11 cellular contexts compared by ENCODE assay signal in genomic region chr2:143083636-143084035, GRCh38. TPM values are rescaled to one million over a fixed set of nuclear protein-coding genes. Genes with fewer than 3 reads are reported as not detected.
DNase-seq lines count a peak whose midpoint lies in the region; TF ChIP-seq lines count a peak whose summit lies in the region.
"Had no signal": no experiment of that assay in that cellular context is flagged by ENCODE, and none has a peak within 500 bp of the region (broad histone marks: within the 10 kb centered on the region; RNA-seq: fewer than 3 reads in every experiment).

No MANE protein-coding gene starts in this region.

- WGBS in stomach, 5 donors: 36 to 60% (median 51%) methylated on average over 2 of the region's 2 CpGs

- H3K27ac ChIP-seq in brain microvascular endothelial cell (no peak overlapping the region), stomach (no peak overlapping the region)
- H3K27ac ChIP-seq: 22Rv1 had no signal

- TF ChIP-seq POLR2A in stomach (IDR thresholded peaks at IDR 0.05): no peak

- H3K36me3 ChIP-seq in brain microvascular endothelial cell (replicated peaks) (no peaks in the 10 kb centered on the region), stomach (no peaks in the 10 kb centered on the region)

- peak; percentile 67 for DNase-seq in SIG-M5 treated with dmso at 0.1 percent for 504 hours (lab: John Stamatoyannopoulos, UW; ENCODE audit: unreplicated experiment)
- DNase-seq in SIG-M5 (lab: John Stamatoyannopoulos, UW): no peak
- DNase-seq in M059J (ENCODE audit: low read depth): peak; percentile 77
- peak; percentile 59 for DNase-seq in brain microvascular endothelial cell
- peak; percentile 97 for DNase-seq in renal cortical epithelial cell (ENCODE audit: low read depth)
- no peak for DNase-seq in NCI-H748 (lab: John Stamatoyannopoulos, UW; ENCODE audit: unreplicated experiment)
- DNase-seq in NCI-H2081 treated with DMSO at 0.1 percent for 48 hours (lab: John Stamatoyannopoulos, UW): no peak
- no peak for DNase-seq in stomach
- DNase-seq: left ventricle myocardium superior, NCI-H2171 had no signal

- peaks cover 0 to 8% (median 3%) of the 10 kb centered on the region in 4 donors for H3K9me3 ChIP-seq in stomach

- TF ChIP-seq CTCF in brain microvascular endothelial cell (IDR thresholded peaks at IDR 0.05; ENCODE audit: low read depth, low read length, missing control alignments) (no peak), stomach (IDR thresholded peaks at IDR 0.05) (no peak)

- H3K27me3 ChIP-seq in brain microvascular endothelial cell (replicated peaks) (no peaks in the 10 kb centered on the region), stomach (no peaks in the 10 kb centered on the region)

- no peaks in the 10 kb centered on the region for H3K4me1 ChIP-seq in stomach

- in situ Hi-C loops in brain microvascular endothelial cell (cut with HindIII; ENCODE audit: low pct_ligation_motif_present, low sequenced_read_pairs): no loop called here

- TF ChIP-seq EP300 in stomach (IDR thresholded peaks at IDR 0.05): no peak

- intact Hi-C loops in stomach (cut with DNase I; ENCODE audit: low total_unique reads): no loop called here

- peak overlapping the region; percentile 1 for H3K4me3 ChIP-seq in brain microvascular endothelial cell (ENCODE audit: low read depth, low read length)
- no peak overlapping the region for H3K4me3 ChIP-seq in stomach

RNA-seq across cellular contexts. Expression of gene ARHGAP15, which starts 45.6 kb away (rescaled TPM):
- not detected in 2 replicates for total RNA-seq in M059J (2014; rRNA removed; shearing (Covaris generic))
- total RNA-seq in renal cortical epithelial cell (not detected in 2 replicates), stomach (10 to 100 TPM in 2 of 5 donors, 1 to 10 TPM in 2, not detected in 1; 5.8 to 66.3 (median 25.9) TPM)
- 10 to 100 TPM in 1 of 3 donors, 1 to 10 TPM in 2; 1.8 to 11.9 (median 3.8) TPM for polyA plus RNA-seq in stomach

Comparison
In these comparisons a context has a peak if more than half of its experiments do, and no peak if none do; other contexts are left out.
1. DNase-seq: peak in SIG-M5 treated with dmso at 0.1 percent for 504 hours (single experiment), M059J (single experiment), brain microvascular endothelial cell (single experiment) and renal cortical epithelial cell (single experiment); none in SIG-M5 (single experiment), NCI-H748 (single experiment), NCI-H2081 treated with DMSO at 0.1 percent for 48 hours (single experiment) and stomach (single experiment).